ENCODE assay signal across 11 cellular contexts in the genomic region with DNA sequence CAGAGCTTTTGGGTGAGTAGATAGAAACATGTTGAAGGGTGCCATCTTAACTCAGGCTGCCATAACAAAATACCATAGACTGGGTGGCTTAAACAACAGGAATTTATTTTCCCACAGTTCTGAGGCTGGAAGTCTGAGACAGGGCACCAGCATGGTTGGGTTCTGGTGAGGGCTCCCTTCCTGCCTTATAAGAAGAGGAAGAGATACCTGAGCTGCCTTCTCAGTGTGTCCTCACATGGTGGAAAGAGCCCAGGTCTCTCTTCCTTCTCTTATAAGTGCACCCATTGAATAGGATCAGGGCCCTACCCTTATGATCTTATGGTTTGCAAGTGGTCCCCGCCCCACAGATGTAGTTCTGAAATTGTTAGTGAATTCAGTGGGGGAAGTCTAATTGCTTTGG.
"Had no signal": no experiment of that assay in that cellular context is flagged by ENCODE, and none has a peak within 500 bp of the region (broad histone marks: within the 10 kb centered on the region; RNA-seq: fewer than 3 reads in every experiment).

No MANE protein-coding gene starts in this region.

- H3K27ac Mint-ChIP-seq: immature natural killer cell; stimulated activated naive CD8-positive, alpha-beta T cell treated with anti-CD3 and anti-CD28 coated beads, Interleukin-15, Interleukin-2, amounts not matched to agents 100 ng/mL and 50 ng/mL, for 24 hours had no signal

- ATAC-seq: gastrocnemius medialis; heart right ventricle; lower lobe of right lung; naive thymus-derived CD8-positive, alpha-beta T cell; upper lobe of right lung had no signal

- H3K27me3 Mint-ChIP-seq: naive thymus-derived CD8-positive, alpha-beta T cell; stimulated activated naive CD8-positive, alpha-beta T cell treated with anti-CD3 and anti-CD28 coated beads, Interleukin-15, Interleukin-2, amounts not matched to agents 100 ng/mL and 50 ng/mL, for 24 hours had no signal

- DNase-seq: effector memory CD4-positive, alpha-beta T cell; gastrocnemius medialis; heart right ventricle; immature natural killer cell; left ventricle myocardium inferior; lower lobe of right lung; naive thymus-derived CD8-positive, alpha-beta T cell; stimulated activated CD4-positive, alpha-beta T cell treated with anti-CD3 and anti-CD28 coated beads, Interleukin-2, amount 100 ng/mL, for 48 hours; tibial artery; upper lobe of right lung had no signal

- H3K4me3 Mint-ChIP-seq: immature natural killer cell; naive thymus-derived CD8-positive, alpha-beta T cell; stimulated activated naive CD8-positive, alpha-beta T cell treated with anti-CD3 and anti-CD28 coated beads, Interleukin-15, Interleukin-2, amounts not matched to agents 100 ng/mL and 50 ng/mL, for 24 hours had no signal

- H3K9me3 Mint-ChIP-seq: immature natural killer cell; stimulated activated naive CD8-positive, alpha-beta T cell treated with anti-CD3 and anti-CD28 coated beads, Interleukin-15, Interleukin-2, amounts not matched to agents 100 ng/mL and 50 ng/mL, for 24 hours had no signal
